In the genomic region with DNA sequence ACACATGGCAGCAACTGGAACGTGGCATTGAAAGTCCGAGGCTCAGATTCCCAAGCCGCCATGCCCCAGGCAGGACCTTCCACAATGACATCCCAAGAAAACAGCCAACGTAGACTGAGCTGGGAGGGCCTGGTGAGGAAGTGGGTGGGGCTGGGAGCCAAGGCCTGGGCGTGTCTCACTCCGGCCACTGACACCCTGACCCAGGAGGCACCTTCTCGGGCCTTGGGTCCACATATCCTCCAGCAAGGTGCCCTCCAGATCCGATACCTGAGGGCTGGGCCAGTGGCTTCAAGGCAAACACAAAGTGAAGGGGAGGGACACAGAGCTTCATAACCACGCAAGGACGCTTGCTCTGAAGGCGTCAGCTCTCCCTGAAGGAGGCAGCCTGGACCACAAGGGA, we compare ENCODE assay signal across 1 cellular context.
A peak's percentile ranks its signal among the peaks of the same experiment; 100 is the strongest.
TF ChIP-seq lines count a peak whose summit lies in the region.

No MANE protein-coding gene starts in this region.

TF ChIP-seq in K562, 482 proteins besides CTCF, POLR2A, EP300 and RAD21:
- no peak for TF ChIP-seq HDAC3 (IDR thresholded peaks at IDR 0.05; ENCODE audit: borderline replicate concordance, partially characterized antibody)
- no peak for TF ChIP-seq PTBP1 (IDR thresholded peaks at IDR 0.05; ENCODE audit: low read depth, low read length)
- no peak for TF ChIP-seq ZNF780A (CRISPR knock-in tag; IDR thresholded peaks at IDR 0.05)
- TF ChIP-seq HCFC1 (IDR thresholded peaks at IDR 0.05; ENCODE audit: low read depth, low read length): no peak
- TF ChIP-seq, protein P1, sequence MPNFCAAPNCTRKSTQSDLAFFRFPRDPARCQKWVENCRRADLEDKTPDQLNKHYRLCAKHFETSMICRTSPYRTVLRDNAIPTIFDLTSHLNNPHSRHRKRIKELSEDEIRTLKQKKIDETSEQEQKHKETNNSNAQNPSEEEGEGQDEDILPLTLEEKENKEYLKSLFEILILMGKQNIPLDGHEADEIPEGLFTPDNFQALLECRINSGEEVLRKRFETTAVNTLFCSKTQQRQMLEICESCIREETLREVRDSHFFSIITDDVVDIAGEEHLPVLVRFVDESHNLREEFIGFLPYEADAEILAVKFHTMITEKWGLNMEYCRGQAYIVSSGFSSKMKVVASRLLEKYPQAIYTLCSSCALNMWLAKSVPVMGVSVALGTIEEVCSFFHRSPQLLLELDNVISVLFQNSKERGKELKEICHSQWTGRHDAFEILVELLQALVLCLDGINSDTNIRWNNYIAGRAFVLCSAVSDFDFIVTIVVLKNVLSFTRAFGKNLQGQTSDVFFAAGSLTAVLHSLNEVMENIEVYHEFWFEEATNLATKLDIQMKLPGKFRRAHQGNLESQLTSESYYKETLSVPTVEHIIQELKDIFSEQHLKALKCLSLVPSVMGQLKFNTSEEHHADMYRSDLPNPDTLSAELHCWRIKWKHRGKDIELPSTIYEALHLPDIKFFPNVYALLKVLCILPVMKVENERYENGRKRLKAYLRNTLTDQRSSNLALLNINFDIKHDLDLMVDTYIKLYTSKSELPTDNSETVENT (CRISPR knock-in tag; IDR thresholded peaks at IDR 0.05): no peak
- no peak for TF ChIP-seq MYNN (IDR thresholded peaks at IDR 0.05)
- TF ChIP-seq MYNN (CRISPR knock-in tag; IDR thresholded peaks at IDR 0.05): no peak
- TF ChIP-seq SPI1 (IDR thresholded peaks at IDR 0.05; ENCODE audit: borderline replicate concordance, low read depth, low read length): peak; percentile 59; the same call in 1 of the 2 replicates
- no peak for TF ChIP-seq CBFA2T3 (IDR thresholded peaks at IDR 0.05)
TF ChIP-seq in K562: peak in this region for 1.
